ENCODE assay signal across 1 cellular context in genomic region chr15:75647370-75648155, GRCh38.
A peak's percentile ranks its signal among the peaks of the same experiment; 100 is the strongest.
TF ChIP-seq lines count a peak whose summit lies in the region.

SNX33 (plus strand) TSS chr15:75647912; CDS start chr15:75649103, 1,191 bp downstream.

TF ChIP-seq in HepG2, 621 proteins besides CTCF, POLR2A, EP300 and RAD21 (continued from another document and continues in another):
- no peak for TF ChIP-seq PRPF4 (IDR thresholded peaks at IDR 0.05; ENCODE audit: low read depth, low read length, poor library complexity, severe bottlenecking)
- no peak; the same call in 1 of the 2 replicates for TF ChIP-seq ZNF547 (CRISPR knock-in tag; IDR thresholded peaks at IDR 0.05)
- no peak for TF ChIP-seq REST (IDR thresholded peaks at IDR 0.05; ENCODE audit: borderline replicate concordance in 1 of 2, low read depth in 1 of 2, low read length in 2 of 2)
- TF ChIP-seq CHD2 (IDR thresholded peaks at IDR 0.05; ENCODE audit: low read depth, low read length), result no peak
- no peak for TF ChIP-seq ZBTB37 (CRISPR knock-in tag; IDR thresholded peaks at IDR 0.05)
- TF ChIP-seq SKI (IDR thresholded peaks at IDR 0.05; ENCODE audit: partially characterized antibody), result no peak
- no peak for TF ChIP-seq NR2F6 (IDR thresholded peaks at IDR 0.05)
- TF ChIP-seq NR2F6 (CRISPR knock-in tag; IDR thresholded peaks at IDR 0.05), result no peak; the same call in 1 of the 2 replicates
- peak; percentile 57 for TF ChIP-seq ZBTB21 (CRISPR knock-in tag; IDR thresholded peaks at IDR 0.05)
- TF ChIP-seq YEATS2 (CRISPR knock-in tag; IDR thresholded peaks at IDR 0.05; ENCODE audit: borderline replicate concordance), result no peak
- TF ChIP-seq ZBTB38 (CRISPR knock-in tag; IDR thresholded peaks at IDR 0.05), result peak; percentile 58
- TF ChIP-seq, protein P1, sequence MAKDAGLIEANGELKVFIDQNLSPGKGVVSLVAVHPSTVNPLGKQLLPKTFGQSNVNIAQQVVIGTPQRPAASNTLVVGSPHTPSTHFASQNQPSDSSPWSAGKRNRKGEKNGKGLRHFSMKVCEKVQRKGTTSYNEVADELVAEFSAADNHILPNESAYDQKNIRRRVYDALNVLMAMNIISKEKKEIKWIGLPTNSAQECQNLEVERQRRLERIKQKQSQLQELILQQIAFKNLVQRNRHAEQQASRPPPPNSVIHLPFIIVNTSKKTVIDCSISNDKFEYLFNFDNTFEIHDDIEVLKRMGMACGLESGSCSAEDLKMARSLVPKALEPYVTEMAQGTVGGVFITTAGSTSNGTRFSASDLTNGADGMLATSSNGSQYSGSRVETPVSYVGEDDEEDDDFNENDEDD (CRISPR knock-in tag; IDR thresholded peaks at IDR 0.05; ENCODE audit: borderline replicate concordance), result no peak
- TF ChIP-seq STAT6 (CRISPR knock-in tag; IDR thresholded peaks at IDR 0.05; ENCODE audit: borderline replicate concordance), result peak; percentile 25; the same call in 1 of the 2 replicates
- peak; percentile 33; the same call in 1 of the 2 replicates for TF ChIP-seq ZNF589 (CRISPR knock-in tag; conservative IDR thresholded peaks at IDR 0.05)
- no peak for TF ChIP-seq KLF9 (CRISPR knock-in tag; IDR thresholded peaks at IDR 0.05; ENCODE audit: low read depth)
- no peak for TF ChIP-seq ZNF773 (CRISPR knock-in tag; IDR thresholded peaks at IDR 0.05; ENCODE audit: borderline replicate concordance)
- TF ChIP-seq ZNF543 (CRISPR knock-in tag; IDR thresholded peaks at IDR 0.05), result peak; percentile 67
- TF ChIP-seq AKNA (CRISPR knock-in tag; IDR thresholded peaks at IDR 0.05; ENCODE audit: borderline replicate concordance), result no peak
- no peak for TF ChIP-seq ZNF879 (CRISPR knock-in tag; IDR thresholded peaks at IDR 0.05)
- TF ChIP-seq ZNF225 (CRISPR knock-in tag; IDR thresholded peaks at IDR 0.05), result no peak
- no peak for TF ChIP-seq ZNF335 (CRISPR knock-in tag; IDR thresholded peaks at IDR 0.05)
- TF ChIP-seq, protein P2, sequence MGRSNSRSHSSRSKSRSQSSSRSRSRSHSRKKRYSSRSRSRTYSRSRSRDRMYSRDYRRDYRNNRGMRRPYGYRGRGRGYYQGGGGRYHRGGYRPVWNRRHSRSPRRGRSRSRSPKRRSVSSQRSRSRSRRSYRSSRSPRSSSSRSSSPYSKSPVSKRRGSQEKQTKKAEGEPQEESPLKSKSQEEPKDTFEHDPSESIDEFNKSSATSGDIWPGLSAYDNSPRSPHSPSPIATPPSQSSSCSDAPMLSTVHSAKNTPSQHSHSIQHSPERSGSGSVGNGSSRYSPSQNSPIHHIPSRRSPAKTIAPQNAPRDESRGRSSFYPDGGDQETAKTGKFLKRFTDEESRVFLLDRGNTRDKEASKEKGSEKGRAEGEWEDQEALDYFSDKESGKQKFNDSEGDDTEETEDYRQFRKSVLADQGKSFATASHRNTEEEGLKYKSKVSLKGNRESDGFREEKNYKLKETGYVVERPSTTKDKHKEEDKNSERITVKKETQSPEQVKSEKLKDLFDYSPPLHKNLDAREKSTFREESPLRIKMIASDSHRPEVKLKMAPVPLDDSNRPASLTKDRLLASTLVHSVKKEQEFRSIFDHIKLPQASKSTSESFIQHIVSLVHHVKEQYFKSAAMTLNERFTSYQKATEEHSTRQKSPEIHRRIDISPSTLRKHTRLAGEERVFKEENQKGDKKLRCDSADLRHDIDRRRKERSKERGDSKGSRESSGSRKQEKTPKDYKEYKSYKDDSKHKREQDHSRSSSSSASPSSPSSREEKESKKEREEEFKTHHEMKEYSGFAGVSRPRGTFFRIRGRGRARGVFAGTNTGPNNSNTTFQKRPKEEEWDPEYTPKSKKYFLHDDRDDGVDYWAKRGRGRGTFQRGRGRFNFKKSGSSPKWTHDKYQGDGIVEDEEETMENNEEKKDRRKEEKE (IDR thresholded peaks at IDR 0.05), result no peak
- TF ChIP-seq MTA3 (CRISPR knock-in tag; IDR thresholded peaks at IDR 0.05), result no peak
- TF ChIP-seq ATF5 (CRISPR knock-in tag; IDR thresholded peaks at IDR 0.05; ENCODE audit: low read depth), result no peak
- no peak for TF ChIP-seq ZNF577 (CRISPR knock-in tag; IDR thresholded peaks at IDR 0.05; ENCODE audit: borderline replicate concordance, low read depth)
- no peak for TF ChIP-seq ZNF570 (CRISPR knock-in tag; IDR thresholded peaks at IDR 0.05; ENCODE audit: borderline replicate concordance)
- no peak for TF ChIP-seq MED13 (CRISPR knock-in tag; IDR thresholded peaks at IDR 0.05)
- TF ChIP-seq ZNF619 (CRISPR knock-in tag; IDR thresholded peaks at IDR 0.05), result peak; percentile 63; the same call in 1 of the 2 replicates
- 0 out of 2 replicates have a peak, but pooled peaks have one; percentile 70 for TF ChIP-seq ZNF749 (CRISPR knock-in tag; IDR thresholded peaks at IDR 0.05; ENCODE audit: borderline replicate concordance)
- no peak; the same call in 1 of the 2 replicates for TF ChIP-seq CEBPG (CRISPR knock-in tag; IDR thresholded peaks at IDR 0.05)
- TF ChIP-seq, protein P3, sequence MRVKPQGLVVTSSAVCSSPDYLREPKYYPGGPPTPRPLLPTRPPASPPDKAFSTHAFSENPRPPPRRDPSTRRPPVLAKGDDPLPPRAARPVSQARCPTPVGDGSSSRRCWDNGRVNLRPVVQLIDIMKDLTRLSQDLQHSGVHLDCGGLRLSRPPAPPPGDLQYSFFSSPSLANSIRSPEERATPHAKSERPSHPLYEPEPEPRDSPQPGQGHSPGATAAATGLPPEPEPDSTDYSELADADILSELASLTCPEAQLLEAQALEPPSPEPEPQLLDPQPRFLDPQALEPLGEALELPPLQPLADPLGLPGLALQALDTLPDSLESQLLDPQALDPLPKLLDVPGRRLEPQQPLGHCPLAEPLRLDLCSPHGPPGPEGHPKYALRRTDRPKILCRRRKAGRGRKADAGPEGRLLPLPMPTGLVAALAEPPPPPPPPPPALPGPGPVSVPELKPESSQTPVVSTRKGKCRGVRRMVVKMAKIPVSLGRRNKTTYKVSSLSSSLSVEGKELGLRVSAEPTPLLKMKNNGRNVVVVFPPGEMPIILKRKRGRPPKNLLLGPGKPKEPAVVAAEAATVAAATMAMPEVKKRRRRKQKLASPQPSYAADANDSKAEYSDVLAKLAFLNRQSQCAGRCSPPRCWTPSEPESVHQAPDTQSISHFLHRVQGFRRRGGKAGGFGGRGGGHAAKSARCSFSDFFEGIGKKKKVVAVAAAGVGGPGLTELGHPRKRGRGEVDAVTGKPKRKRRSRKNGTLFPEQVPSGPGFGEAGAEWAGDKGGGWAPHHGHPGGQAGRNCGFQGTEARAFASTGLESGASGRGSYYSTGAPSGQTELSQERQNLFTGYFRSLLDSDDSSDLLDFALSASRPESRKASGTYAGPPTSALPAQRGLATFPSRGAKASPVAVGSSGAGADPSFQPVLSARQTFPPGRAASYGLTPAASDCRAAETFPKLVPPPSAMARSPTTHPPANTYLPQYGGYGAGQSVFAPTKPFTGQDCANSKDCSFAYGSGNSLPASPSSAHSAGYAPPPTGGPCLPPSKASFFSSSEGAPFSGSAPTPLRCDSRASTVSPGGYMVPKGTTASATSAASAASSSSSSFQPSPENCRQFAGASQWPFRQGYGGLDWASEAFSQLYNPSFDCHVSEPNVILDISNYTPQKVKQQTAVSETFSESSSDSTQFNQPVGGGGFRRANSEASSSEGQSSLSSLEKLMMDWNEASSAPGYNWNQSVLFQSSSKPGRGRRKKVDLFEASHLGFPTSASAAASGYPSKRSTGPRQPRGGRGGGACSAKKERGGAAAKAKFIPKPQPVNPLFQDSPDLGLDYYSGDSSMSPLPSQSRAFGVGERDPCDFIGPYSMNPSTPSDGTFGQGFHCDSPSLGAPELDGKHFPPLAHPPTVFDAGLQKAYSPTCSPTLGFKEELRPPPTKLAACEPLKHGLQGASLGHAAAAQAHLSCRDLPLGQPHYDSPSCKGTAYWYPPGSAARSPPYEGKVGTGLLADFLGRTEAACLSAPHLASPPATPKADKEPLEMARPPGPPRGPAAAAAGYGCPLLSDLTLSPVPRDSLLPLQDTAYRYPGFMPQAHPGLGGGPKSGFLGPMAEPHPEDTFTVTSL (CRISPR knock-in tag; IDR thresholded peaks at IDR 0.05; ENCODE audit: borderline replicate concordance), result no peak
- TF ChIP-seq NFYC (CRISPR knock-in tag; IDR thresholded peaks at IDR 0.05), result no peak
- no peak for TF ChIP-seq FLYWCH1 (CRISPR knock-in tag; IDR thresholded peaks at IDR 0.05)
- TF ChIP-seq HOXA7 (CRISPR knock-in tag; IDR thresholded peaks at IDR 0.05), result peak; percentile 65; the same call in 1 of the 2 replicates
- TF ChIP-seq BHLHE40 (IDR thresholded peaks at IDR 0.05; ENCODE audit: low read length), result peak; percentile 11; the same call in 1 of the 2 replicates
- no peak for TF ChIP-seq SMAD1 (CRISPR knock-in tag; IDR thresholded peaks at IDR 0.05; ENCODE audit: borderline replicate concordance, low read depth)
